8 cellular contexts compared by ENCODE assay signal in genomic region chr17:35795007-35795870, GRCh38. TPM values are rescaled to one million over a fixed set of nuclear protein-coding genes. Genes with fewer than 3 reads are reported as not detected.
DNase-seq lines count a peak whose midpoint lies in the region; ATAC-seq and TF ChIP-seq lines count a peak whose summit lies in the region.

MMP28 (minus strand) TSS chr17:35795641; CDS start chr17:35795377, 264 bp downstream.

- H3K4me3 ChIP-seq in fibroblast of pulmonary artery (replicated peaks; ENCODE audit: low read depth, low read length) (peak within 1 kb of the TSS; percentile 37), aorta (ENCODE audit: low read length in 2 of 2) (peak within 1 kb of the TSS; percentile 29 to 37)

- TF ChIP-seq CTCF in fibroblast of pulmonary artery (IDR thresholded peaks at IDR 0.05; ENCODE audit: low read length, missing control alignments): no peak
- no peak for TF ChIP-seq CTCF in nephron progenitor cell (IDR thresholded peaks at IDR 0.05)

- WGBS in aorta, 2 donors: 0 to 1% methylated on average over 57 to 89 of the region's 89 CpGs

- peaks cover 18% of the 10 kb centered on the region for H3K4me1 Mint-ChIP-seq in activated T-cell treated with anti-CD3 and anti-CD28 coated beads, Interleukin-2, amount 50 U/mL, for 72 hours (ENCODE audit: low read depth)
- H3K4me1 Mint-ChIP-seq in nephron progenitor cell: peaks cover 5% of the 10 kb centered on the region

- peaks cover 46% of the 10 kb centered on the region for H3K27me3 Mint-ChIP-seq in activated T-cell treated with anti-CD3 and anti-CD28 coated beads, Interleukin-2, amount 50 U/mL, for 72 hours (ENCODE audit: low read depth)
- peaks cover 99% of the 10 kb centered on the region for H3K27me3 Mint-ChIP-seq in nephron progenitor cell (ENCODE audit: low read depth, poor library complexity)

- H3K9me3 ChIP-seq in aorta (ENCODE audit: control insufficient read depth, low read length): no peaks in the 10 kb centered on the region

- no peak within 1 kb of the TSS for H3K27ac ChIP-seq in aorta (ENCODE audit: low read depth in 1 of 2, low read length in 2 of 2)

- no peaks in the 10 kb centered on the region for H3K36me3 ChIP-seq in aorta (ENCODE audit: control insufficient read depth in 1 of 2, insufficient read depth in 2 of 2, low read length in 1 of 2)

- intact Hi-C loops in aorta (cut with DNase I): no loop called here

- peak; percentile 2 for DNase-seq in DMS53 treated with DMSO at 0.1 percent for 48 hours (lab: John Stamatoyannopoulos, UW; ENCODE audit: unreplicated experiment)
- DNase-seq in NCI-H2107 treated with DMSO at 0.1 percent for 48 hours (lab: John Stamatoyannopoulos, UW; ENCODE audit: unreplicated experiment): peak; percentile 14
- DNase-seq in activated T-cell treated with anti-CD3 and anti-CD28 coated beads, Interleukin-2, amount 50 U/mL, for 72 hours: peak; percentile 56 to 64
- no peak for DNase-seq in fibroblast of pulmonary artery (ENCODE audit: low read depth)
- DNase-seq in nephron progenitor cell: peak; percentile 73
- DNase-seq in aorta: peak in 1 of 2 donors; percentile 86
- no peak for DNase-seq in HuH-7 (ENCODE audit: low spot score)
- DNase-seq in T1000 (lab: John Stamatoyannopoulos, UW): no peak

- no peaks in the 10 kb centered on the region for H3K27me3 ChIP-seq in aorta (ENCODE audit: control insufficient read depth in 1 of 2, insufficient read depth in 2 of 2, low read length in 1 of 2)

- no peaks in the 10 kb centered on the region for H3K36me3 Mint-ChIP-seq in activated T-cell treated with anti-CD3 and anti-CD28 coated beads, Interleukin-2, amount 50 U/mL, for 72 hours (ENCODE audit: insufficient read depth in 2 of 2)
- H3K36me3 Mint-ChIP-seq in nephron progenitor cell (ENCODE audit: low read depth): no peaks in the 10 kb centered on the region

- H3K4me1 ChIP-seq in aorta (ENCODE audit: control insufficient read depth in 1 of 2, insufficient read depth in 2 of 2, low read length in 2 of 2): peaks cover 0 to 2% of the 10 kb centered on the region in 2 donors

- H3K27ac Mint-ChIP-seq in activated T-cell treated with anti-CD3 and anti-CD28 coated beads, Interleukin-2, amount 50 U/mL, for 72 hours: no peak within 1 kb of the TSS
- H3K27ac Mint-ChIP-seq in nephron progenitor cell: no peak within 1 kb of the TSS

- H3K9me3 Mint-ChIP-seq in activated T-cell treated with anti-CD3 and anti-CD28 coated beads, Interleukin-2, amount 50 U/mL, for 72 hours: no peaks in the 10 kb centered on the region
- no peaks in the 10 kb centered on the region for H3K9me3 Mint-ChIP-seq in nephron progenitor cell

- H3K4me3 Mint-ChIP-seq in activated T-cell treated with anti-CD3 and anti-CD28 coated beads, Interleukin-2, amount 50 U/mL, for 72 hours: peak within 1 kb of the TSS; percentile 80 to 82
- peak within 1 kb of the TSS; percentile 69 for H3K4me3 Mint-ChIP-seq in nephron progenitor cell

- peak; percentile 84 to 85 for ATAC-seq in activated T-cell treated with anti-CD3 and anti-CD28 coated beads, Interleukin-2, amount 50 U/mL, for 72 hours (replicated peaks in 1 of 2)
- peak; percentile 74 for ATAC-seq in aorta (ENCODE audit: low FRiP score)

RNA-seq across cellular contexts. Expression of gene MMP28, which starts in this region (rescaled TPM):
- under 1 TPM in 1 of 2 donors, not detected in 1; 0.96 TPM for total RNA-seq in activated T-cell treated with anti-CD3 and anti-CD28 coated beads, Interleukin-2, amount 50 U/mL, for 72 hours
- total RNA-seq in aorta: 1 to 10 TPM; 4.5 to 6.4 TPM
- 1 to 10 TPM; 1.5 to 5.4 TPM for polyA plus RNA-seq in aorta

Comparison
In these comparisons a context has a peak if more than half of its experiments do, and no peak if none do; other contexts are left out.
1. Peak in DNase-seq and ATAC-seq in activated T-cell treated with anti-CD3 and anti-CD28 coated beads, Interleukin-2, amount 50 U/mL, for 72 hours; RNA of the gene not detected or under 1 TPM.
2. DNase-seq: peak in DMS53 treated with DMSO at 0.1 percent for 48 hours (single experiment), NCI-H2107 treated with DMSO at 0.1 percent for 48 hours (single experiment) and nephron progenitor cell (single experiment); none in fibroblast of pulmonary artery (single experiment), HuH-7 (single experiment) and T1000 (single experiment).